In the genomic region with DNA sequence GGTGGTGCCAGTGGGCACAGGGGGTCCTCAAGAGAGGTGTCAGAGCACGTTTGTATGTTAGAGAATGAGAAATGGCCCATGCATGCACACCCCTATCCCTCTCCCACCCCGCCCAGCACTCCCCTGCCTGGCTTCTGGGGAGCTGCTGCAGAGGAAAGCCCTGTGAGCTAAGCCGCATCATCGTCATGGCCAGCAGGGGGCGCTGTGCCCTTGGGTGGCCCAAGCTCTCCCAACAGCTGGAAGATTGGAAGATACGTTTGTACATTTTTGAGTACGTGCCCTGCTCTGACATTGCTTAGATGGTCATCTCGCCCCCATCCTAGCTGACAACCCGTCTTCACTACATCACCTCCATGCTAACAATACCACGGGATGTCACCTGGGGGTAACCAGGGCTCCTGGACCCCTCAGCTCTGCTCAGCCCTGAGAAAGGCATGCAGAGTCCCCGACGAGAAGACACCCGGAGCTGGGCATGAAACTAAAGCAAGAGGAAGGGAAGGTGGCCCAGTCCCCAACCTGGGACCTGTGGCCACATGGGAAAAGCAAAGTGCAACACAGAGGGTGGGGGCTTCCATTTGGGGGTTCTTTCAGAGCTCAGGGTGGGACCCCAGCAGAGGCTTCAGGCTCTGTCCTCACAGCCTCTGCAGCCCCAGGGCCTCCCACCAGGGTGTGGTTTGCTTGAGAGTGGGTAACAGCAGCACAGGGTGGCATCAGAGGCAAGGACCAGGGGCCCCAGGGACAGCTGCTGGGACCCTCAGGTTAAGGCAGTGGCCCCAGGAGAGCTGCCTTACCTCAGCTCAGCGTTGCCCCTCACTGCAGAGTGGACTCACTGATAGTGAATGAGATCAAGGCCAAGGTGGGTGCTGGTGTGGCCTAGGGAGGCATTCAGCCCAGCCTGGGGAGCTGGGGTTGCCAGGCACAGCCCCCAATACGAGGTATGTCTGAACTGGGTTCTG, we compare ENCODE assay signal across 8 cellular contexts.
DNase-seq lines count a peak whose midpoint lies in the region; ATAC-seq and TF ChIP-seq lines count a peak whose summit lies in the region.

No MANE protein-coding gene starts in this region.

- H3K27me3 Mint-ChIP-seq in activated naive CD4-positive, alpha-beta T cell treated with anti-CD3 and anti-CD28 coated beads, Interleukin-2, amount 50 U/mL, for 24 hours: no peaks in the 10 kb centered on the region

- H3K36me3 ChIP-seq in SU-DHL-6 (ENCODE audit: low read length): no peaks in the 10 kb centered on the region
- no peaks in the 10 kb centered on the region for H3K36me3 ChIP-seq in psoas muscle (ENCODE audit: insufficient read depth in 1 of 2, low read depth in 1 of 2)

- H3K9me3 Mint-ChIP-seq in activated naive CD4-positive, alpha-beta T cell treated with anti-CD3 and anti-CD28 coated beads, Interleukin-2, amount 50 U/mL, for 24 hours: no peaks in the 10 kb centered on the region

- H3K36me3 Mint-ChIP-seq in activated naive CD4-positive, alpha-beta T cell treated with anti-CD3 and anti-CD28 coated beads, Interleukin-2, amount 50 U/mL, for 24 hours: no peaks in the 10 kb centered on the region

- no peaks in the 10 kb centered on the region for H4K20me1 ChIP-seq in SU-DHL-6 (ENCODE audit: low read depth, low read length)

- H3K27ac ChIP-seq in SU-DHL-6 (ENCODE audit: low read depth, low read length) (no peak overlapping the region), psoas muscle (no peak overlapping the region)

- DNase-seq in GM10248 (ENCODE audit: extremely low spot score) (peak; percentile 78), HuH-7.5 (ENCODE audit: low spot score) (peak; percentile 51), Right ventricle myocardium superior (peak; percentile 85), psoas muscle (peak; percentile 76 to 88), middle frontal gyrus (ENCODE audit: extremely low spot score, low spot score) (no peak)

- H3K4me1 ChIP-seq in psoas muscle: no peaks in the 10 kb centered on the region

- POLR2A ChIA-PET in GM10248 (lab: Yijun Ruan, JAX): no interaction called here

- 39 to 50% (median 42%) methylated on average over 13 to 15 of the region's 15 CpGs for WGBS in psoas muscle, 3 donors

- no peaks in the 10 kb centered on the region for H3F3A ChIP-seq in SU-DHL-6 (ENCODE audit: insufficient read depth)

- peak; percentile 84 for TF ChIP-seq CTCF in GM10248 (IDR thresholded peaks at IDR 0.05; ENCODE audit: control extremely low read depth, extremely low read depth, low read depth, missing control alignments)
- TF ChIP-seq CTCF in SU-DHL-6 (IDR thresholded peaks at IDR 0.05; ENCODE audit: insufficient read depth, low read length, poor library complexity, severe bottlenecking): peak; percentile 66
- TF ChIP-seq CTCF in psoas muscle (IDR thresholded peaks at IDR 0.05): peak; percentile 86

- CTCF ChIA-PET in GM10248 (lab: Yijun Ruan, JAX): interaction anchor here (0.6 to 6.2 kb wide), 38 partner anchors 9 to 318 kb away, joined by 3 to 125 read pairs (median 4); no protein-coding TSS in a partner anchor

- H3K4me3 ChIP-seq in SU-DHL-6 (ENCODE audit: insufficient read depth, low read length, poor library complexity, severe bottlenecking): no peak overlapping the region
- H3K4me3 ChIP-seq in psoas muscle: no peak overlapping the region

- no peak overlapping the region for H2AFZ ChIP-seq in SU-DHL-6 (ENCODE audit: low read depth, low read length, severe bottlenecking)

- H3K27ac Mint-ChIP-seq in activated naive CD4-positive, alpha-beta T cell treated with anti-CD3 and anti-CD28 coated beads, Interleukin-2, amount 50 U/mL, for 24 hours: peak overlapping the region; percentile 36

- H3K27me3 ChIP-seq in SU-DHL-6 (ENCODE audit: low read length) (no peaks in the 10 kb centered on the region), psoas muscle (ENCODE audit: insufficient read depth in 3 of 3, low read length in 2 of 3) (no peaks in the 10 kb centered on the region)

- intact Hi-C loops in Right ventricle myocardium superior (cut with DNase I): loop anchor here (2.0 kb wide), 1 partner anchor 265 kb away; no protein-coding TSS in a partner anchor
- intact Hi-C loops in psoas muscle (cut with DNase I): loop anchor here in 1 of 2 donors (1.0 to 5.0 kb wide), 2 partner anchors 224 to 264 kb away; no protein-coding TSS in a partner anchor

- H3K9me3 ChIP-seq in SU-DHL-6 (ENCODE audit: insufficient read depth, low read length): no peaks in the 10 kb centered on the region
- H3K9me3 ChIP-seq in psoas muscle: no peaks in the 10 kb centered on the region

- H3K9ac ChIP-seq in SU-DHL-6 (ENCODE audit: low read length): no peak overlapping the region

- no peak overlapping the region for H3K4me3 Mint-ChIP-seq in activated naive CD4-positive, alpha-beta T cell treated with anti-CD3 and anti-CD28 coated beads, Interleukin-2, amount 50 U/mL, for 24 hours

- H3K4me2 ChIP-seq in SU-DHL-6 (ENCODE audit: low read depth, low read length, poor library complexity, severe bottlenecking): no peak overlapping the region

- H3K79me2 ChIP-seq in SU-DHL-6 (ENCODE audit: insufficient read depth, low read length): no peaks in the 10 kb centered on the region

- peak; percentile 83 for ATAC-seq in Right ventricle myocardium superior (ENCODE audit: poor library complexity)
- peak; percentile 77 to 88 (median 82) for ATAC-seq in psoas muscle
- no peak for ATAC-seq in GM21723 (IDR thresholded peaks at IDR 0.05; ENCODE audit: unreplicated experiment)

- H3K9me2 ChIP-seq in SU-DHL-6 (replicated peaks; ENCODE audit: insufficient read depth, low read length): no peaks in the 10 kb centered on the region

- peaks cover 25% of the 10 kb centered on the region for H3K4me1 Mint-ChIP-seq in activated naive CD4-positive, alpha-beta T cell treated with anti-CD3 and anti-CD28 coated beads, Interleukin-2, amount 50 U/mL, for 24 hours
